In the genomic region with DNA sequence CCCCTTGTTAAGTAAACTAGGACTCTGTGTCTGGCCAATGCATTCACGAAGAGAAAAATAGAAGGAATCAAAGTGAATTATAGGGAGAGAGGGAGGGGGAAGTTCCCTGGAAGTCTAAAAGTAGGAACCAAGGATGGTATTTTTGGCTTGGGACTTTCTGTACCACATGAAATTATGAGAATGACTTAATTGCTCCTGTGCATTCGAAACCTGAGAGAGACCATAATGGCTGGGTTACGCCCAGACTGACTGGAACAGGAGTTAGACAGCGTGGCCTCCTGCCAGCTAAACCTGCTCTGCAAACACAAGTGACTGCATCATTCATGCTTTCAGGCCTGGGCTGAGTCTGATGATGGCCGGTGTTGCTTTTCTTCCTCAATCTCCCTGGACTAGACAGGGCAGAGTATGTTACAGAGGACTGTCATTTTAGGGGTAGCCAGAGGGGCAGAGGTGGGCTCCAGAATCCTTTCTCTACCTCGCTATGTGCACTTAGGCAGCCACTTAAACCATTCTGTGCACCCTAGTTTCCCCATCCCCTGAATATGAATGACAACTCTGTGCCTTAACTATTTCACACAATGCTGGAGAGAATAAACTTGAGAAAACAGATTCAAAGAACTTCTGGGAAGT, we compare ENCODE assay signal across 8 cellular contexts. TPM values are rescaled to one million over a fixed set of nuclear protein-coding genes. Genes with fewer than 3 reads are reported as not detected.
DNase-seq lines count a peak whose midpoint lies in the region; ATAC-seq and TF ChIP-seq lines count a peak whose summit lies in the region.

No MANE protein-coding gene starts in this region.

- H3K27ac Mint-ChIP-seq in GM23338: no peak overlapping the region
- H3K27ac Mint-ChIP-seq in MCF 10A (ENCODE audit: low read depth, unreplicated experiment): peak overlapping the region; percentile 61
- H3K27ac Mint-ChIP-seq in activated CD4-positive, alpha-beta memory T cell treated with anti-CD3 and anti-CD28 coated beads, Interleukin-2, amount 10 ng/mL, durations not matched to agents 7 days and 5 days: no peak overlapping the region
- no peak overlapping the region for H3K27ac Mint-ChIP-seq in neural progenitor cell

- H3K4me3 ChIP-seq in GM23338 (no peak overlapping the region), WERI-Rb-1 (ENCODE audit: low read depth, low read length) (no peak overlapping the region), neural progenitor cell (no peak overlapping the region)

- H3K4me1 ChIP-seq in GM23338 (ENCODE audit: insufficient read depth): peaks cover 34% of the 10 kb centered on the region
- peaks cover 16% of the 10 kb centered on the region for H3K4me1 ChIP-seq in neural progenitor cell

- POLR2A ChIA-PET in MCF 10A (lab: Yijun Ruan, JAX): interaction anchor here (0.6 to 1.7 kb wide), 7 partner anchors 9 to 59 kb away, joined by 3 to 8 read pairs (median 4); partner anchors contain the start of gene MYO1E
- POLR2A ChIA-PET in activated CD4-positive, alpha-beta memory T cell treated with anti-CD3 and anti-CD28 coated beads, Interleukin-2, amount 10 ng/mL, durations not matched to agents 7 days and 5 days (lab: Charles Lee): no interaction called here

- H3F3A ChIP-seq in GM23338 (replicated peaks; ENCODE audit: low read depth): no peaks in the 10 kb centered on the region
- H3F3A ChIP-seq in neural progenitor cell (ENCODE audit: low read depth): no peaks in the 10 kb centered on the region

- CTCF ChIA-PET in MCF 10A (lab: Yijun Ruan, JAX): interaction anchor here (0.6 to 1.2 kb wide), 3 partner anchors 66 to 134 kb away, joined by 3 to 6 read pairs (median 3); no protein-coding TSS in a partner anchor
- CTCF ChIA-PET in activated CD4-positive, alpha-beta memory T cell treated with anti-CD3 and anti-CD28 coated beads, Interleukin-2, amount 10 ng/mL, durations not matched to agents 7 days and 5 days (lab: Charles Lee): no interaction called here

- BruUV-seq in MCF 10A (replicated peaks; lab: Mats Ljungman, UMichigan): no TSS peak

- no peak overlapping the region for H3K9ac ChIP-seq in neural progenitor cell

- H3K9me3 ChIP-seq in WERI-Rb-1 (ENCODE audit: severe bottlenecking): no peaks in the 10 kb centered on the region
- no peaks in the 10 kb centered on the region for H3K9me3 ChIP-seq in neural progenitor cell (ENCODE audit: low read depth)

- H3K27me3 ChIP-seq in GM23338 (ENCODE audit: insufficient read depth): no peaks in the 10 kb centered on the region
- no peaks in the 10 kb centered on the region for H3K27me3 ChIP-seq in WERI-Rb-1 (ENCODE audit: insufficient read depth, low read depth, severe bottlenecking)
- H3K27me3 ChIP-seq in neural progenitor cell: no peaks in the 10 kb centered on the region

- DNase-seq in EH (ENCODE audit: low read depth): peak; percentile 30
- no peak for DNase-seq in GM23338 (ENCODE audit: low spot score)
- DNase-seq in NCI-H1092 (lab: John Stamatoyannopoulos, UW): peak; percentile 78
- DNase-seq in MCF 10A (ENCODE audit: unreplicated experiment): peak; percentile 88
- peak; percentile 84 for DNase-seq in myocyte (ENCODE audit: low read depth)
- DNase-seq in activated CD4-positive, alpha-beta memory T cell treated with anti-CD3 and anti-CD28 coated beads, Interleukin-2, amount 10 ng/mL, durations not matched to agents 7 days and 5 days: no peak
- no peak for DNase-seq in WERI-Rb-1
- DNase-seq in neural progenitor cell (ENCODE audit: low spot score): no peak

- H4K20me1 ChIP-seq in GM23338 (replicated peaks; ENCODE audit: insufficient read depth): peaks cover 26% of the 10 kb centered on the region
- H4K20me1 ChIP-seq in neural progenitor cell (ENCODE audit: low read depth): no peaks in the 10 kb centered on the region

- H3K79me2 ChIP-seq in GM23338 (replicated peaks; ENCODE audit: insufficient read depth): peaks cover 84% of the 10 kb centered on the region
- peaks cover 6% of the 10 kb centered on the region for H3K79me2 ChIP-seq in neural progenitor cell (ENCODE audit: low read depth)

- H3K27ac ChIP-seq in GM23338 (ENCODE audit: low read depth) (no peak overlapping the region), WERI-Rb-1 (no peak overlapping the region), neural progenitor cell (no peak overlapping the region)

- intact Hi-C loops in MCF 10A (cut with micrococcal nuclease): no loop called here

- H3K9me2 ChIP-seq in GM23338 (ENCODE audit: insufficient read depth): no peaks in the 10 kb centered on the region

- no peak for TF ChIP-seq CTCF in GM23338 (conservative IDR thresholded peaks at IDR 0.05; ENCODE audit: low read depth in 2 of 2)
- no peak for TF ChIP-seq CTCF in MCF 10A (IDR thresholded peaks at IDR 0.05; ENCODE audit: unreplicated experiment)
- TF ChIP-seq CTCF in WERI-Rb-1 (IDR thresholded peaks at IDR 0.05; ENCODE audit: low read depth, low read length): no peak
- TF ChIP-seq CTCF in neural progenitor cell (IDR thresholded peaks at IDR 0.05): no peak

- H3K9me3 Mint-ChIP-seq in GM23338: no peaks in the 10 kb centered on the region
- H3K9me3 Mint-ChIP-seq in MCF 10A (ENCODE audit: unreplicated experiment): no peaks in the 10 kb centered on the region
- H3K9me3 Mint-ChIP-seq in activated CD4-positive, alpha-beta memory T cell treated with anti-CD3 and anti-CD28 coated beads, Interleukin-2, amount 10 ng/mL, durations not matched to agents 7 days and 5 days: no peaks in the 10 kb centered on the region
- no peaks in the 10 kb centered on the region for H3K9me3 Mint-ChIP-seq in neural progenitor cell

- H3K4me2 ChIP-seq in GM23338: no peak overlapping the region
- no peak overlapping the region for H3K4me2 ChIP-seq in neural progenitor cell

- H3K4me3 Mint-ChIP-seq in GM23338 (no peak overlapping the region), MCF 10A (ENCODE audit: unreplicated experiment) (peak overlapping the region; percentile 10), neural progenitor cell (no peak overlapping the region)
- no peak overlapping the region for H3K4me3 Mint-ChIP-seq in activated CD4-positive, alpha-beta memory T cell treated with anti-CD3 and anti-CD28 coated beads, Interleukin-2, amount 10 ng/mL, durations not matched to agents 7 days and 5 days

- peak; percentile 20 for ATAC-seq in GM23338

- H3K27me3 Mint-ChIP-seq in GM23338 (ENCODE audit: insufficient read depth, low read depth, poor library complexity): peaks cover 6% of the 10 kb centered on the region
- H3K27me3 Mint-ChIP-seq in MCF 10A (ENCODE audit: insufficient read depth, unreplicated experiment): no peaks in the 10 kb centered on the region
- H3K27me3 Mint-ChIP-seq in activated CD4-positive, alpha-beta memory T cell treated with anti-CD3 and anti-CD28 coated beads, Interleukin-2, amount 10 ng/mL, durations not matched to agents 7 days and 5 days: peaks cover 45% of the 10 kb centered on the region
- H3K27me3 Mint-ChIP-seq in neural progenitor cell (ENCODE audit: insufficient read depth, low read depth): no peaks in the 10 kb centered on the region

- H3K36me3 Mint-ChIP-seq in GM23338 (ENCODE audit: low read depth) (no peaks in the 10 kb centered on the region), MCF 10A (ENCODE audit: insufficient read depth, unreplicated experiment) (peaks cover 5% of the 10 kb centered on the region), neural progenitor cell (no peaks in the 10 kb centered on the region)
- no peaks in the 10 kb centered on the region for H3K36me3 Mint-ChIP-seq in activated CD4-positive, alpha-beta memory T cell treated with anti-CD3 and anti-CD28 coated beads, Interleukin-2, amount 10 ng/mL, durations not matched to agents 7 days and 5 days (ENCODE audit: low read depth)

- H3K4me1 Mint-ChIP-seq in GM23338: peaks cover 19% of the 10 kb centered on the region
- H3K4me1 Mint-ChIP-seq in MCF 10A (ENCODE audit: insufficient read depth, unreplicated experiment): peaks cover 38% of the 10 kb centered on the region
- peaks cover 5% of the 10 kb centered on the region for H3K4me1 Mint-ChIP-seq in activated CD4-positive, alpha-beta memory T cell treated with anti-CD3 and anti-CD28 coated beads, Interleukin-2, amount 10 ng/mL, durations not matched to agents 7 days and 5 days
- peaks cover 13% of the 10 kb centered on the region for H3K4me1 Mint-ChIP-seq in neural progenitor cell

- H3K36me3 ChIP-seq in GM23338 (ENCODE audit: insufficient read depth) (no peaks in the 10 kb centered on the region), WERI-Rb-1 (no peaks in the 10 kb centered on the region), neural progenitor cell (no peaks in the 10 kb centered on the region)

- H2AFZ ChIP-seq in GM23338: no peak overlapping the region
- H2AFZ ChIP-seq in neural progenitor cell (replicated peaks): no peak overlapping the region

TF ChIP-seq in GM23338, 12 proteins besides CTCF, POLR2A, EP300 and RAD21 (continues in another document):
- TF ChIP-seq REST (IDR thresholded peaks at IDR 0.05; ENCODE audit: unreplicated experiment) (no peak), STAT1 (IDR thresholded peaks at IDR 0.05; ENCODE audit: unreplicated experiment) (no peak)

RNA-seq across cellular contexts. Expression of gene MYO1E, which starts 58.9 kb away (rescaled TPM):
- total RNA-seq in GM23338 (2014; rRNA removed; shearing (Covaris generic)): 99.4 and 131 TPM in 2 replicates
- polyA plus RNA-seq in GM23338 (2016; fragmentation: Nextera tagmentation; extraction: Ambion mirVana): 68.3 and 70.7 TPM in 2 replicates
- total RNA-seq in MCF 10A (2022) (116 and 121 TPM in 2 replicates), myocyte (61.0 and 146 TPM in 2 replicates), neural progenitor cell (ENCODE audit: low replicate concordance) (39.9 and 49.7 TPM in 2 replicates)
- polyA plus RNA-seq in myocyte (2012): 69.5 TPM
- 10 to 100 TPM; 40.8 to 46.1 TPM for total RNA-seq in activated CD4-positive, alpha-beta memory T cell treated with anti-CD3 and anti-CD28 coated beads, Interleukin-2, amount 10 ng/mL, durations not matched to agents 7 days and 5 days

Comparison
In these comparisons a context has a peak if more than half of its experiments do, and no peak if none do; other contexts are left out.
1. DNase-seq: peak in EH (single experiment), NCI-H1092 (single experiment), MCF 10A (single experiment) and myocyte (single experiment); none in GM23338 (single experiment), activated CD4-positive, alpha-beta memory T cell treated with anti-CD3 and anti-CD28 coated beads, Interleukin-2, amount 10 ng/mL, durations not matched to agents 7 days and 5 days (single experiment), WERI-Rb-1 (single experiment) and neural progenitor cell (single experiment).